1 cellular context compared by ENCODE assay signal in the genomic region with DNA sequence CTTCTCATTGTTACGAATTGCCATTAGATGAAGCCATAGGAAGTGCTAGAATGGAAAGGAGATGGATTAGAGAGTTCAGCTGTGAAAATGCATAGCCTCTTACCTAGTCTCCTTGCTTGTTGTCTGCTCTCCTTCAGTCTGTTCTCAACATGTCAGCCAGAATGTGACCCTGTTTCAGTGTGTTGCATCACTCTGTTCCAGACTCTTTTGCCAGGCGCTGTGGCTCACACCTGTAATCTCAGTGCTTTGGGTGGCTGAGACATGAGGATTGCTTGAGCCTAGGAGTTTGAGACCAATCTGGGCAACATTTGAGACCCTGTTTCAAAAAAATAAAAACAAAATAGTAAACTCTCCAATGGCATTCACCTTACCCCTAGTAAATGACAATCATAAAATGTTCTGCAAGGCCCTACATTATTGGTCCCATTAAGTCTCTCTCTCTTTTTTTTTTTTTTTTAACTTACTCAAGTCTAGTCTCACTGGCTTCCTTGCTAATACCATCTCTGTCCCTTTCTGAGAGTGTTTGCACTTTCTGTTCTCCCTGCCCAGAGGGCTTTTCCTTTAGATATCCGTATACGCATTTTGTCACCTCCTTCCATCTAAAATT.
TF ChIP-seq lines count a peak whose summit lies in the region.

No MANE protein-coding gene starts in this region.

TF ChIP-seq in K562, 482 proteins besides CTCF, POLR2A, EP300 and RAD21 (continued from another document and continues in another):
- TF ChIP-seq, protein P1, sequence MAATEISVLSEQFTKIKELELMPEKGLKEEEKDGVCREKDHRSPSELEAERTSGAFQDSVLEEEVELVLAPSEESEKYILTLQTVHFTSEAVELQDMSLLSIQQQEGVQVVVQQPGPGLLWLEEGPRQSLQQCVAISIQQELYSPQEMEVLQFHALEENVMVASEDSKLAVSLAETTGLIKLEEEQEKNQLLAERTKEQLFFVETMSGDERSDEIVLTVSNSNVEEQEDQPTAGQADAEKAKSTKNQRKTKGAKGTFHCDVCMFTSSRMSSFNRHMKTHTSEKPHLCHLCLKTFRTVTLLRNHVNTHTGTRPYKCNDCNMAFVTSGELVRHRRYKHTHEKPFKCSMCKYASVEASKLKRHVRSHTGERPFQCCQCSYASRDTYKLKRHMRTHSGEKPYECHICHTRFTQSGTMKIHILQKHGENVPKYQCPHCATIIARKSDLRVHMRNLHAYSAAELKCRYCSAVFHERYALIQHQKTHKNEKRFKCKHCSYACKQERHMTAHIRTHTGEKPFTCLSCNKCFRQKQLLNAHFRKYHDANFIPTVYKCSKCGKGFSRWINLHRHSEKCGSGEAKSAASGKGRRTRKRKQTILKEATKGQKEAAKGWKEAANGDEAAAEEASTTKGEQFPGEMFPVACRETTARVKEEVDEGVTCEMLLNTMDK (IDR thresholded peaks at IDR 0.05; ENCODE audit: borderline replicate concordance, insufficient read depth, low read depth, low read length, poor library complexity, severe bottlenecking): no peak
- TF ChIP-seq NONO (IDR thresholded peaks at IDR 0.05; ENCODE audit: low read depth in 2 of 2, low read length in 1 of 2) (no peak), MCM2 (IDR thresholded peaks at IDR 0.05; ENCODE audit: low read depth) (no peak), PHTF2 (CRISPR knock-in tag; IDR thresholded peaks at IDR 0.05) (no peak), ZNF431 (CRISPR knock-in tag; IDR thresholded peaks at IDR 0.05) (no peak), EZH2 (IDR thresholded peaks at IDR 0.05; ENCODE audit: borderline replicate concordance, low read depth, low read length) (no peak), MCM3 (IDR thresholded peaks at IDR 0.05) (no peak), ZBTB1 (CRISPR knock-in tag; IDR thresholded peaks at IDR 0.05; ENCODE audit: borderline replicate concordance, low read depth) (no peak), TSC22D4 (tag; IDR thresholded peaks at IDR 0.05) (no peak), ATF7 (IDR thresholded peaks at IDR 0.05) (peak; percentile 89), KLF13 (tag; IDR thresholded peaks at IDR 0.05; ENCODE audit: borderline replicate concordance, low read depth) (no peak), WHSC1 (IDR thresholded peaks at IDR 0.05; ENCODE audit: low read length) (no peak), NCOA4 (IDR thresholded peaks at IDR 0.05; ENCODE audit: partially characterized antibody) (no peak), CBFB (CRISPR knock-in tag; IDR thresholded peaks at IDR 0.05) (no peak), PHB (CRISPR knock-in tag; IDR thresholded peaks at IDR 0.05) (no peak), RHOXF2B (CRISPR knock-in tag; conservative IDR thresholded peaks at IDR 0.05) (0 out of 2 replicates have a peak, but pooled peaks have one; percentile 42), ZKSCAN8 (CRISPR knock-in tag; IDR thresholded peaks at IDR 0.05) (no peak; the same call in 1 of the 2 replicates), CREBBP (IDR thresholded peaks at IDR 0.05; ENCODE audit: low read depth, low read length) (no peak), FOXK1 (CRISPR knock-in tag; IDR thresholded peaks at IDR 0.05; ENCODE audit: borderline replicate concordance) (no peak), FOXJ2 (tag; IDR thresholded peaks at IDR 0.05) (peak; percentile 58; the same call in 1 of the 2 replicates), HDAC3 (IDR thresholded peaks at IDR 0.05; ENCODE audit: borderline replicate concordance, partially characterized antibody) (no peak), ZNF830 (CRISPR knock-in tag; IDR thresholded peaks at IDR 0.05) (no peak), PHB2 (IDR thresholded peaks at IDR 0.05; ENCODE audit: low read depth) (no peak), SREBF1 (IDR thresholded peaks at IDR 0.05; ENCODE audit: borderline replicate concordance, low read depth, low read length) (no peak), TBL1XR1 (IDR thresholded peaks at IDR 0.05; ENCODE audit: low read length in 2 of 2) (no peak), TAF7 (tag; IDR thresholded peaks at IDR 0.05) (0 out of 2 replicates have a peak, but pooled peaks have one; percentile 8)
- TF ChIP-seq, protein P2, sequence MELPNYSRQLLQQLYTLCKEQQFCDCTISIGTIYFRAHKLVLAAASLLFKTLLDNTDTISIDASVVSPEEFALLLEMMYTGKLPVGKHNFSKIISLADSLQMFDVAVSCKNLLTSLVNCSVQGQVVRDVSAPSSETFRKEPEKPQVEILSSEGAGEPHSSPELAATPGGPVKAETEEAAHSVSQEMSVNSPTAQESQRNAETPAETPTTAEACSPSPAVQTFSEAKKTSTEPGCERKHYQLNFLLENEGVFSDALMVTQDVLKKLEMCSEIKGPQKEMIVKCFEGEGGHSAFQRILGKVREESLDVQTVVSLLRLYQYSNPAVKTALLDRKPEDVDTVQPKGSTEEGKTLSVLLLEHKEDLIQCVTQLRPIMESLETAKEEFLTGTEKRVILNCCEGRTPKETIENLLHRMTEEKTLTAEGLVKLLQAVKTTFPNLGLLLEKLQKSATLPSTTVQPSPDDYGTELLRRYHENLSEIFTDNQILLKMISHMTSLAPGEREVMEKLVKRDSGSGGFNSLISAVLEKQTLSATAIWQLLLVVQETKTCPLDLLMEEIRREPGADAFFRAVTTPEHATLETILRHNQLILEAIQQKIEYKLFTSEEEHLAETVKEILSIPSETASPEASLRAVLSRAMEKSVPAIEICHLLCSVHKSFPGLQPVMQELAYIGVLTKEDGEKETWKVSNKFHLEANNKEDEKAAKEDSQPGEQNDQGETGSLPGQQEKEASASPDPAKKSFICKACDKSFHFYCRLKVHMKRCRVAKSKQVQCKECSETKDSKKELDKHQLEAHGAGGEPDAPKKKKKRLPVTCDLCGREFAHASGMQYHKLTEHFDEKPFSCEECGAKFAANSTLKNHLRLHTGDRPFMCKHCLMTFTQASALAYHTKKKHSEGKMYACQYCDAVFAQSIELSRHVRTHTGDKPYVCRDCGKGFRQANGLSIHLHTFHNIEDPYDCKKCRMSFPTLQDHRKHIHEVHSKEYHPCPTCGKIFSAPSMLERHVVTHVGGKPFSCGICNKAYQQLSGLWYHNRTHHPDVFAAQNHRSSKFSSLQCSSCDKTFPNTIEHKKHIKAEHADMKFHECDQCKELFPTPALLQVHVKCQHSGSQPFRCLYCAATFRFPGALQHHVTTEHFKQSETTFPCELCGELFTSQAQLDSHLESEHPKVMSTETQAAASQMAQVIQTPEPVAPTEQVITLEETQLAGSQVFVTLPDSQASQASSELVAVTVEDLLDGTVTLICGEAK (IDR thresholded peaks at IDR 0.05): 0 out of 2 replicates have a peak, but pooled peaks have one; percentile 8
- TF ChIP-seq, protein P2 (CRISPR knock-in tag; IDR thresholded peaks at IDR 0.05): no peak
- TF ChIP-seq, protein P3, sequence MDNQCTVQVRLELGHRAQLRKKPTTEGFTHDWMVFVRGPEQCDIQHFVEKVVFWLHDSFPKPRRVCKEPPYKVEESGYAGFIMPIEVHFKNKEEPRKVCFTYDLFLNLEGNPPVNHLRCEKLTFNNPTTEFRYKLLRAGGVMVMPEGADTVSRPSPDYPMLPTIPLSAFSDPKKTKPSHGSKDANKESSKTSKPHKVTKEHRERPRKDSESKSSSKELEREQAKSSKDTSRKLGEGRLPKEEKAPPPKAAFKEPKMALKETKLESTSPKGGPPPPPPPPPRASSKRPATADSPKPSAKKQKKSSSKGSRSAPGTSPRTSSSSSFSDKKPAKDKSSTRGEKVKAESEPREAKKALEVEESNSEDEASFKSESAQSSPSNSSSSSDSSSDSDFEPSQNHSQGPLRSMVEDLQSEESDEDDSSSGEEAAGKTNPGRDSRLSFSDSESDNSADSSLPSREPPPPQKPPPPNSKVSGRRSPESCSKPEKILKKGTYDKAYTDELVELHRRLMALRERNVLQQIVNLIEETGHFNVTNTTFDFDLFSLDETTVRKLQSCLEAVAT (IDR thresholded peaks at IDR 0.05): no peak
- TF ChIP-seq, protein P4, sequence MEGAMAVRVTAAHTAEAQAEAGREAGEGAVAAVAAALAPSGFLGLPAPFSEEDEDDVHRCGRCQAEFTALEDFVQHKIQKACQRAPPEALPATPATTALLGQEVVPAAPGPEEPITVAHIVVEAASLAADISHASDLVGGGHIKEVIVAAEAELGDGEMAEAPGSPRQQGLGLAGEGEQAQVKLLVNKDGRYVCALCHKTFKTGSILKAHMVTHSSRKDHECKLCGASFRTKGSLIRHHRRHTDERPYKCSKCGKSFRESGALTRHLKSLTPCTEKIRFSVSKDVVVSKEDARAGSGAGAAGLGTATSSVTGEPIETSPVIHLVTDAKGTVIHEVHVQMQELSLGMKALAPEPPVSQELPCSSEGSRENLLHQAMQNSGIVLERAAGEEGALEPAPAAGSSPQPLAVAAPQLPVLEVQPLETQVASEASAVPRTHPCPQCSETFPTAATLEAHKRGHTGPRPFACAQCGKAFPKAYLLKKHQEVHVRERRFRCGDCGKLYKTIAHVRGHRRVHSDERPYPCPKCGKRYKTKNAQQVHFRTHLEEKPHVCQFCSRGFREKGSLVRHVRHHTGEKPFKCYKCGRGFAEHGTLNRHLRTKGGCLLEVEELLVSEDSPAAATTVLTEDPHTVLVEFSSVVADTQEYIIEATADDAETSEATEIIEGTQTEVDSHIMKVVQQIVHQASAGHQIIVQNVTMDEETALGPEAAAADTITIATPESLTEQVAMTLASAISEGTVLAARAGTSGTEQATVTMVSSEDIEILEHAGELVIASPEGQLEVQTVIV (CRISPR knock-in tag; IDR thresholded peaks at IDR 0.05; ENCODE audit: borderline replicate concordance): peak; percentile 21; the same call in 1 of the 2 replicates
- TF ChIP-seq, protein P5, sequence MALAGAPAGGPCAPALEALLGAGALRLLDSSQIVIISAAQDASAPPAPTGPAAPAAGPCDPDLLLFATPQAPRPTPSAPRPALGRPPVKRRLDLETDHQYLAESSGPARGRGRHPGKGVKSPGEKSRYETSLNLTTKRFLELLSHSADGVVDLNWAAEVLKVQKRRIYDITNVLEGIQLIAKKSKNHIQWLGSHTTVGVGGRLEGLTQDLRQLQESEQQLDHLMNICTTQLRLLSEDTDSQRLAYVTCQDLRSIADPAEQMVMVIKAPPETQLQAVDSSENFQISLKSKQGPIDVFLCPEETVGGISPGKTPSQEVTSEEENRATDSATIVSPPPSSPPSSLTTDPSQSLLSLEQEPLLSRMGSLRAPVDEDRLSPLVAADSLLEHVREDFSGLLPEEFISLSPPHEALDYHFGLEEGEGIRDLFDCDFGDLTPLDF (CRISPR knock-in tag; IDR thresholded peaks at IDR 0.05): no peak
- TF ChIP-seq, protein P6, sequence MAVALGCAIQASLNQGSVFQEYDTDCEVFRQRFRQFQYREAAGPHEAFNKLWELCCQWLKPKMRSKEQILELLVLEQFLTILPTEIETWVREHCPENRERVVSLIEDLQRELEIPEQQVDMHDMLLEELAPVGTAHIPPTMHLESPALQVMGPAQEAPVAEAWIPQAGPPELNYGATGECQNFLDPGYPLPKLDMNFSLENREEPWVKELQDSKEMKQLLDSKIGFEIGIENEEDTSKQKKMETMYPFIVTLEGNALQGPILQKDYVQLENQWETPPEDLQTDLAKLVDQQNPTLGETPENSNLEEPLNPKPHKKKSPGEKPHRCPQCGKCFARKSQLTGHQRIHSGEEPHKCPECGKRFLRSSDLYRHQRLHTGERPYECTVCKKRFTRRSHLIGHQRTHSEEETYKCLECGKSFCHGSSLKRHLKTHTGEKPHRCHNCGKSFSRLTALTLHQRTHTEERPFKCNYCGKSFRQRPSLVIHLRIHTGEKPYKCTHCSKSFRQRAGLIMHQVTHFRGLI (CRISPR knock-in tag; IDR thresholded peaks at IDR 0.05): no peak
- TF ChIP-seq, protein P7, sequence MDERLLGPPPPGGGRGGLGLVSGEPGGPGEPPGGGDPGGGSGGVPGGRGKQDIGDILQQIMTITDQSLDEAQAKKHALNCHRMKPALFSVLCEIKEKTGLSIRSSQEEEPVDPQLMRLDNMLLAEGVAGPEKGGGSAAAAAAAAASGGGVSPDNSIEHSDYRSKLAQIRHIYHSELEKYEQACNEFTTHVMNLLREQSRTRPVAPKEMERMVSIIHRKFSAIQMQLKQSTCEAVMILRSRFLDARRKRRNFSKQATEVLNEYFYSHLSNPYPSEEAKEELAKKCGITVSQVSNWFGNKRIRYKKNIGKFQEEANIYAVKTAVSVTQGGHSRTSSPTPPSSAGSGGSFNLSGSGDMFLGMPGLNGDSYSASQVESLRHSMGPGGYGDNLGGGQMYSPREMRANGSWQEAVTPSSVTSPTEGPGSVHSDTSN (CRISPR knock-in tag; IDR thresholded peaks at IDR 0.05; ENCODE audit: low read depth): no peak
- TF ChIP-seq, protein P7 (tag; conservative IDR thresholded peaks at IDR 0.05; ENCODE audit: low read depth): no peak
- TF ChIP-seq, protein P8, sequence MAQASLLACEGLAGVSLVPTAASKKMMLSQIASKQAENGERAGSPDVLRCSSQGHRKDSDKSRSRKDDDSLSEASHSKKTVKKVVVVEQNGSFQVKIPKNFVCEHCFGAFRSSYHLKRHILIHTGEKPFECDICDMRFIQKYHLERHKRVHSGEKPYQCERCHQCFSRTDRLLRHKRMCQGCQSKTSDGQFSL (CRISPR knock-in tag; IDR thresholded peaks at IDR 0.05): no peak
- TF ChIP-seq, protein P8 (tag; IDR thresholded peaks at IDR 0.05): no peak
